Comparison of ENCODE assay signal across 14 cellular contexts in the genomic region with DNA sequence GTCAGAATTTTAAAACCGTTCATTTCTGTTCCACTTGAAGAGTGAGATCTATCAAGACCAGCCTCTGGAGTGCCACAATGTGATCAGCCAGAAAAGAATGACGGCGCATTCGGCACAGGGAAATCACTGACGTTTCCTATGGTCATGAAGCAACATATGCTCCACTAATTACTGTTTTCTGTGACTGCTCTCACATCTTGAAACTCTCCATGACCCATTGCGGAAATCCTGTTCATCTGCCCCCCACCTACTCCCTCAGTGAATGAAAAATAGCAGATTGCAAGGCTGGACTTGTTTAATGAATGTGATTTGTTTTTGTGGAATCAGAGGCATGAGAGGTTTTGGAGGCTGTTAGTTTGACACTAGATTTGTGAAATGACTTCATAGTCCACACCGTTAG. TPM values are rescaled to one million over a fixed set of nuclear protein-coding genes. Genes with fewer than 3 reads are reported as not detected.
"Had no signal": no experiment of that assay in that cellular context is flagged by ENCODE, and none has a peak within 500 bp of the region (broad histone marks: within the 10 kb centered on the region; RNA-seq: fewer than 3 reads in every experiment).

No MANE protein-coding gene starts in this region.

- H3K36me3 ChIP-seq: ascending aorta, cardiac muscle cell, ovary, suprapubic skin had no signal

- H3K9me3 ChIP-seq: ascending aorta, ovary, suprapubic skin had no signal

- H3K4me1 ChIP-seq: ascending aorta, suprapubic skin had no signal

- ATAC-seq: activated naive CD8-positive, alpha-beta T cell treated with anti-CD3 and anti-CD28 coated beads, Interleukin-2, amount 50 U/mL, for 24 hours; left ventricle myocardium superior; stimulated activated naive CD8-positive, alpha-beta T cell treated with anti-CD3 and anti-CD28 coated beads, Interleukin-15, Interleukin-2, amounts not matched to agents 100 U/mL and 50 U/mL, for 24 hours; WTC11 had no signal

- DNase-seq: activated CD4-positive, alpha-beta T cell treated with anti-CD3 and anti-CD28 coated beads, Interleukin-2, amount 10 ng/mL, durations not matched to agents 7 days and 5 days; activated CD8-positive, alpha-beta memory T cell treated with anti-CD3 and anti-CD28 coated beads for 24 hours; activated naive CD4-positive, alpha-beta T cell treated with Interleukin-2 at 50 U/mL for 16 hours; activated naive CD8-positive, alpha-beta T cell treated with anti-CD3 and anti-CD28 coated beads, Interleukin-2, amount 50 U/mL, for 24 hours; left ventricle myocardium superior; ovary; stimulated activated CD4-positive, alpha-beta T cell treated with anti-CD3 and anti-CD28 coated beads, Interleukin-2, amount 100 ng/mL, for 48 hours; stimulated activated CD8-positive, alpha-beta memory T cell treated with anti-CD3 and anti-CD28 coated beads, Interleukin-4, amount 100 ng/mL, for 48 hours; stimulated activated naive CD8-positive, alpha-beta T cell treated with anti-CD3 and anti-CD28 coated beads, Interleukin-15, Interleukin-2, amounts not matched to agents 100 U/mL and 50 U/mL, for 24 hours had no signal

- H3K4me3 ChIP-seq: ascending aorta, cardiac muscle cell, ovary, suprapubic skin had no signal

- H3K27ac ChIP-seq: ascending aorta, cardiac muscle cell, ovary, suprapubic skin had no signal

- FAIRE-seq: keratinocyte had no signal

- H3K27me3 ChIP-seq: ascending aorta, cardiac muscle cell, ovary, suprapubic skin had no signal

RNA-seq across cellular contexts. Expression of a gene that starts 53.3 kb away (rescaled TPM):
- total RNA-seq: activated CD4-positive, alpha-beta T cell treated with anti-CD3 and anti-CD28 coated beads, Interleukin-2, amount 10 ng/mL, durations not matched to agents 7 days and 5 days had no signal
